12 cellular contexts compared by ENCODE assay signal in the genomic region with DNA sequence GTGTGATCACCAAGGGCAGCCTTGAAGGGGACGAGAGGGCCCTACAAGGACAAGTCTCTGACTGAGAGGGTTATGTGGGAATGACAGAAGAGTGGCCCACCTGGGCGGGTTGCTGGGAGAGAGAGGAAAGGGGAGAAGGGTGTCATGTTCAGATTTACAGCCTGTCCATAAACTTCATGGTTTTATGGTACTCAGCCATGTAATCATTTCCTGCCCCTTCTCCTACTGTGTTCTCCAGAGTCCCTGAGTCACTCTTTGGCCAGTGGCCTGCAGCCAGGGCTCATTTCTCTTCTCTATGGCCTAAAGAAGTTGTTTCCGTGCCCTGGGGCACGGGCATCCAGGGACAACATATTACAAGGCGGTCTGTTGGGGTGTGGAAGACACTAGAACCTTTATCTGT. TPM values are rescaled to one million over a fixed set of nuclear protein-coding genes. Genes with fewer than 3 reads are reported as not detected.
DNase-seq lines count a peak whose midpoint lies in the region; ATAC-seq, FAIRE-seq and TF ChIP-seq lines count a peak whose summit lies in the region.
"Had no signal": no experiment of that assay in that cellular context is flagged by ENCODE, and none has a peak within 500 bp of the region (broad histone marks: within the 10 kb centered on the region; RNA-seq: fewer than 3 reads in every experiment).

No MANE protein-coding gene starts in this region.

- H3K79me2 ChIP-seq in ACC112 (ENCODE audit: control insufficient read depth, insufficient read depth, low read length, unreplicated experiment) = no peaks in the 10 kb centered on the region

- intact Hi-C loops in kidney (cut with DNase I) = no loop called here

- FAIRE-seq in kidney (lab: Jason Lieb, UNC) = no peak
- FAIRE-seq: G401.6, pancreas had no signal

- CTCF ChIA-PET in HEK293T (lab: Yijun Ruan, JAX) = no interaction called here

- H3K9me3 ChIP-seq in kidney (ENCODE audit: control insufficient read depth in 1 of 2, low read length in 2 of 2) = no peaks in the 10 kb centered on the region
- H3K9me3 ChIP-seq: pancreas had no signal

- H3K4me1 ChIP-seq in ACC112 (ENCODE audit: control insufficient read depth, insufficient read depth, low read length, unreplicated experiment) = peaks cover 41% of the 10 kb centered on the region
- peaks cover 0 to 7% of the 10 kb centered on the region in 2 donors for H3K4me1 ChIP-seq in kidney (ENCODE audit: control insufficient read depth in 1 of 2, insufficient read depth in 1 of 2, low read depth in 1 of 2, low read length in 2 of 2)
- H3K4me1 ChIP-seq: pancreas had no signal

- no peak overlapping the region for H3K9ac ChIP-seq in kidney (ENCODE audit: low read length in 2 of 2)
- H3K9ac ChIP-seq: KMS-11 had no signal

- TF ChIP-seq CTCF in kidney (IDR thresholded peaks at IDR 0.05; ENCODE audit: borderline replicate concordance, extremely low read depth, insufficient read depth) = no peak

- H3K4me3 ChIP-seq in ACC112 (ENCODE audit: low read depth, low read length) (no peak overlapping the region), kidney (ENCODE audit: low read length in 2 of 2) (no peak overlapping the region)
- H3K4me3 ChIP-seq: pancreas had no signal

- H3K27ac ChIP-seq in ACC112 (ENCODE audit: low read depth, low read length) (peak overlapping the region; percentile 86), kidney (ENCODE audit: low read depth in 2 of 2, low read length in 2 of 2) (no peak overlapping the region)
- H3K27ac ChIP-seq: KMS-11, pancreas had no signal

- POLR2A ChIA-PET in HEK293T (lab: Yijun Ruan, JAX) = no interaction called here

- H2AFZ ChIP-seq in ACC112 (ENCODE audit: low read length, unreplicated experiment) = no peak overlapping the region

- no peaks in the 10 kb centered on the region; the same call in 1 of the 2 replicates for H3K36me3 ChIP-seq in ACC112 (ENCODE audit: insufficient read depth, low read length)
- H3K36me3 ChIP-seq in kidney (ENCODE audit: control insufficient read depth in 1 of 2, insufficient read depth in 2 of 2, low read length in 2 of 2) = no peaks in the 10 kb centered on the region
- H3K36me3 ChIP-seq: pancreas had no signal

- DNase-seq in HEK293T (ENCODE audit: extremely low spot score) (peak; percentile 63), amniotic stem cell (lab: John Stamatoyannopoulos, UW) (peak; percentile 75), kidney (peak; percentile 84), hypothalamus (lab: John Stamatoyannopoulos, UW) (no peak)
- no peak for DNase-seq in stimulated activated naive CD8-positive, alpha-beta T cell treated with anti-CD3 and anti-CD28 coated beads, Interleukin-15, Interleukin-2, amounts not matched to agents 100 U/mL and 50 U/mL, for 24 hours
- DNase-seq: activated T-cell treated with anti-CD3 and anti-CD28 coated beads for 4 hours, pancreas had no signal

- no peaks in the 10 kb centered on the region for H3K27me3 ChIP-seq in ACC112 (ENCODE audit: insufficient read depth, low read length)
- H3K27me3 ChIP-seq: pancreas had no signal

- ATAC-seq in GM18868 (IDR thresholded peaks at IDR 0.05; ENCODE audit: unreplicated experiment) (no peak), HG03354 (IDR thresholded peaks at IDR 0.05; ENCODE audit: poor library complexity, severe bottlenecking, unreplicated experiment) (no peak)
- no peak for ATAC-seq in stimulated activated naive CD8-positive, alpha-beta T cell treated with anti-CD3 and anti-CD28 coated beads, Interleukin-15, Interleukin-2, amounts not matched to agents 100 U/mL and 50 U/mL, for 24 hours
- ATAC-seq: pancreas had no signal

TF ChIP-seq in HEK293T, 16 proteins besides CTCF, POLR2A, EP300 and RAD21:
- TF ChIP-seq ELF4 (IDR thresholded peaks at IDR 0.05) = no peak
- TF ChIP-seq, protein P1, sequence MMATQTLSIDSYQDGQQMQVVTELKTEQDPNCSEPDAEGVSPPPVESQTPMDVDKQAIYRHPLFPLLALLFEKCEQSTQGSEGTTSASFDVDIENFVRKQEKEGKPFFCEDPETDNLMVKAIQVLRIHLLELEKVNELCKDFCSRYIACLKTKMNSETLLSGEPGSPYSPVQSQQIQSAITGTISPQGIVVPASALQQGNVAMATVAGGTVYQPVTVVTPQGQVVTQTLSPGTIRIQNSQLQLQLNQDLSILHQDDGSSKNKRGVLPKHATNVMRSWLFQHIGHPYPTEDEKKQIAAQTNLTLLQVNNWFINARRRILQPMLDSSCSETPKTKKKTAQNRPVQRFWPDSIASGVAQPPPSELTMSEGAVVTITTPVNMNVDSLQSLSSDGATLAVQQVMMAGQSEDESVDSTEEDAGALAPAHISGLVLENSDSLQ (IDR thresholded peaks at IDR 0.05) = peak; percentile 89
TF ChIP-seq in HEK293T: peak in this region for 1.

RNA-seq across cellular contexts. Expression of a gene that starts 26.7 kb away (rescaled TPM):
- total RNA-seq in kidney = 50.9 TPM
- 35.1 TPM for polyA plus RNA-seq in kidney (ENCODE audit: insufficient read depth, low read depth, low replicate concordance)

RNA-seq across cellular contexts. Expression of a gene that starts 51.5 kb away (rescaled TPM):
- total RNA-seq in kidney = 60.6 TPM
- polyA plus RNA-seq in kidney (ENCODE audit: insufficient read depth, low read depth, low replicate concordance) = 6.3 TPM

RNA-seq across cellular contexts. Expression of a gene that starts 54.4 kb away (rescaled TPM):
- 18.9 TPM for total RNA-seq in kidney
- 4.5 TPM for polyA plus RNA-seq in kidney (ENCODE audit: insufficient read depth, low read depth, low replicate concordance)

Comparison
In these comparisons a context has a peak if more than half of its experiments do, and no peak if none do; other contexts are left out.
1. DNase-seq: peak in HEK293T (single experiment), amniotic stem cell (single experiment) and kidney (single experiment); none in hypothalamus (0 of 51) and stimulated activated naive CD8-positive, alpha-beta T cell treated with anti-CD3 and anti-CD28 coated beads, Interleukin-15, Interleukin-2, amounts not matched to agents 100 U/mL and 50 U/mL, for 24 hours (single experiment).